ENCODE assay signal across 14 cellular contexts in the genomic region with DNA sequence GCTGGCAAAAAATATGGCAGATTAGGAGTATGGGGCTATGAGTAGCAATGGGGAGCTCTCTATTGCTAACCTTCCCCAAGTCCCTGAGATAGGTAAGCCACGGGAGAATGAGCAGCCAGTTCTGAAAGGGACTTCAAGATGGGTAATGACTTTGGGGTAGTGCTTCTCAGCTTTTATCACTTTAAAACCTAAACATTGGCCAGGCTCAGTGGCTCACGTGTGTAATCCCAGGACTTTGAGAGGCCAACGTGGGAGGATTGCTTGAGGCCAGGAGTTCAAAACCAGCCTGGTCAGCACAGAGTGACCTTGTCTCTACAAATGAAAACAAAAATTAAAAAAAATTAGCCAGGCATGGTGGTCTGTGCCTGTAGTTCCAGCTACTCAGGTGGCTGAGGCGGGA.
DNase-seq lines count a peak whose midpoint lies in the region; ATAC-seq and TF ChIP-seq lines count a peak whose summit lies in the region.
"Had no signal": no experiment of that assay in that cellular context is flagged by ENCODE, and none has a peak within 500 bp of the region (broad histone marks: within the 10 kb centered on the region; RNA-seq: fewer than 3 reads in every experiment).

No MANE protein-coding gene starts in this region.

- DNase-seq in ELR (ENCODE audit: low read depth) (peak; percentile 8), HEK293T (ENCODE audit: extremely low spot score) (no peak), astrocyte of the hippocampus (ENCODE audit: low read depth, low spot score) (peak; percentile 4), iris pigment epithelial cell (ENCODE audit: low read depth) (peak; percentile 5), DMS 273 treated with DMSO at 0.1 percent for 48 hours (lab: John Stamatoyannopoulos, UW) (no peak), 8988T (no peak)
- DNase-seq in NK-92 treated with Interleukin-12 subunit alpha and Interleukin-12 subunit beta, amount 100 ng/mL, for 24 hours (lab: John Stamatoyannopoulos, UW) = no peak
- DNase-seq: ACHN; Calu3; CD4-positive, CD25-positive, alpha-beta regulatory T cell; DMS79 treated with DMSO at 0.1 percent for 48 hours; GF-D8 had no signal

- no peak for ATAC-seq in HG02884 (IDR thresholded peaks at IDR 0.05; ENCODE audit: unreplicated experiment)
- ATAC-seq: HCT116 had no signal

- POLR2A ChIA-PET in HEK293T (lab: Yijun Ruan, JAX) = interaction anchor here (0.9 to 1.9 kb wide), 2 partner anchors 36 to 144 kb away, joined by 3 to 7 read pairs; partner anchors contain the start of gene HNRNPU

- CTCF ChIA-PET in HEK293T (lab: Yijun Ruan, JAX) = interaction anchor here (0.6 to 1.8 kb wide), 2 partner anchors 35 to 105 kb away, joined by 4 to 8 read pairs; no protein-coding TSS in a partner anchor

TF ChIP-seq in HEK293T, 16 proteins besides CTCF, POLR2A, EP300 and RAD21:
- TF ChIP-seq ELF4 (IDR thresholded peaks at IDR 0.05) (no peak), ARNT (IDR thresholded peaks at IDR 0.05) (no peak), BHLHE40 (IDR thresholded peaks at IDR 0.05; ENCODE audit: borderline replicate concordance) (no peak), LEF1 (IDR thresholded peaks at IDR 0.05; ENCODE audit: borderline replicate concordance) (no peak), PKNOX1 (IDR thresholded peaks at IDR 0.05) (peak; percentile 33; the same call in 1 of the 2 replicates), NFRKB (IDR thresholded peaks at IDR 0.05) (no peak), SP1 (IDR thresholded peaks at IDR 0.05) (no peak), SUZ12 (IDR thresholded peaks at IDR 0.05) (no peak), FOXK2 (IDR thresholded peaks at IDR 0.05) (no peak), L3MBTL2 (conservative IDR thresholded peaks at IDR 0.05) (peak; percentile 47; the same call in 1 of the 2 replicates), TARDBP (IDR thresholded peaks at IDR 0.05) (no peak), HDGF (IDR thresholded peaks at IDR 0.05; ENCODE audit: borderline replicate concordance) (no peak)

Comparison
In these comparisons a context has a peak if more than half of its experiments do, and no peak if none do; other contexts are left out.
1. DNase-seq: peak in ELR (single experiment), astrocyte of the hippocampus (single experiment) and iris pigment epithelial cell (single experiment); none in HEK293T (single experiment), DMS 273 treated with DMSO at 0.1 percent for 48 hours (single experiment), NK-92 treated with Interleukin-12 subunit alpha and Interleukin-12 subunit beta, amount 100 ng/mL, for 24 hours (single experiment) and 8988T (single experiment).